In the genomic region with DNA sequence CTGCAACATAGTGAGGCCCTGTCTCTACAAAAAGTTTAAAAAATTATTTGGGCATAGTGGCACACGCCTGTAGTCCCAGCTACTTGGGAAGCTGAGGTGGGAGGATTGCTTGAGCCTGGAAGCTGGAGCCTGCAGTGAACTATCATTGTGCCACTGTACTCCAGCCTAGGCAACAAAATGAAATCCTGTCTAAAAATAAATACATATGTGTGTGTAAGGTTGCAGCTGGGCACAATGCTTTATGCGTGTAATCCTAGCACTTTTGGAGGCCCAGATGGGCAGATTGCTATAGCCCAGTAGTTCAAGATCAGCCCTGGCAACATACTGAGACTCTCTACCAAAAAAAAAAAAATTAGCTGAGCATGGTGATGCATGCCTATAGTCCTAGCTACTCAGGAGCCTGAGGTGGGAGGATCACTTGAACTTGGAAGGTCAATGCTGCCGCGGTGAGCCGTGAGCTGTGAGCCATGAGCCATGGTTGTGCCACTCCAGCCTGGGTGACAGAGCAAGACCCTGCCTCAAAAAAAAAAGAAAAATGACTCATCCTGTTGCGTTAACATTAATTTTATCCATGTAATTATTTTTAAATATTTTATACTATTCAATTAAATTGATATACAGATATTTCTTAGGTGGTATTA, we compare ENCODE assay signal across 1 cellular context.
TF ChIP-seq lines count a peak whose summit lies in the region.

No MANE protein-coding gene starts in this region.

TF ChIP-seq in GM23338, 12 proteins besides CTCF, POLR2A, EP300 and RAD21 (continued from another document):
- TF ChIP-seq, protein P1, sequence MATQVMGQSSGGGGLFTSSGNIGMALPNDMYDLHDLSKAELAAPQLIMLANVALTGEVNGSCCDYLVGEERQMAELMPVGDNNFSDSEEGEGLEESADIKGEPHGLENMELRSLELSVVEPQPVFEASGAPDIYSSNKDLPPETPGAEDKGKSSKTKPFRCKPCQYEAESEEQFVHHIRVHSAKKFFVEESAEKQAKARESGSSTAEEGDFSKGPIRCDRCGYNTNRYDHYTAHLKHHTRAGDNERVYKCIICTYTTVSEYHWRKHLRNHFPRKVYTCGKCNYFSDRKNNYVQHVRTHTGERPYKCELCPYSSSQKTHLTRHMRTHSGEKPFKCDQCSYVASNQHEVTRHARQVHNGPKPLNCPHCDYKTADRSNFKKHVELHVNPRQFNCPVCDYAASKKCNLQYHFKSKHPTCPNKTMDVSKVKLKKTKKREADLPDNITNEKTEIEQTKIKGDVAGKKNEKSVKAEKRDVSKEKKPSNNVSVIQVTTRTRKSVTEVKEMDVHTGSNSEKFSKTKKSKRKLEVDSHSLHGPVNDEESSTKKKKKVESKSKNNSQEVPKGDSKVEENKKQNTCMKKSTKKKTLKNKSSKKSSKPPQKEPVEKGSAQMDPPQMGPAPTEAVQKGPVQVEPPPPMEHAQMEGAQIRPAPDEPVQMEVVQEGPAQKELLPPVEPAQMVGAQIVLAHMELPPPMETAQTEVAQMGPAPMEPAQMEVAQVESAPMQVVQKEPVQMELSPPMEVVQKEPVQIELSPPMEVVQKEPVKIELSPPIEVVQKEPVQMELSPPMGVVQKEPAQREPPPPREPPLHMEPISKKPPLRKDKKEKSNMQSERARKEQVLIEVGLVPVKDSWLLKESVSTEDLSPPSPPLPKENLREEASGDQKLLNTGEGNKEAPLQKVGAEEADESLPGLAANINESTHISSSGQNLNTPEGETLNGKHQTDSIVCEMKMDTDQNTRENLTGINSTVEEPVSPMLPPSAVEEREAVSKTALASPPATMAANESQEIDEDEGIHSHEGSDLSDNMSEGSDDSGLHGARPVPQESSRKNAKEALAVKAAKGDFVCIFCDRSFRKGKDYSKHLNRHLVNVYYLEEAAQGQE (IDR thresholded peaks at IDR 0.05; ENCODE audit: unreplicated experiment), result no peak
- TF ChIP-seq, protein P2, sequence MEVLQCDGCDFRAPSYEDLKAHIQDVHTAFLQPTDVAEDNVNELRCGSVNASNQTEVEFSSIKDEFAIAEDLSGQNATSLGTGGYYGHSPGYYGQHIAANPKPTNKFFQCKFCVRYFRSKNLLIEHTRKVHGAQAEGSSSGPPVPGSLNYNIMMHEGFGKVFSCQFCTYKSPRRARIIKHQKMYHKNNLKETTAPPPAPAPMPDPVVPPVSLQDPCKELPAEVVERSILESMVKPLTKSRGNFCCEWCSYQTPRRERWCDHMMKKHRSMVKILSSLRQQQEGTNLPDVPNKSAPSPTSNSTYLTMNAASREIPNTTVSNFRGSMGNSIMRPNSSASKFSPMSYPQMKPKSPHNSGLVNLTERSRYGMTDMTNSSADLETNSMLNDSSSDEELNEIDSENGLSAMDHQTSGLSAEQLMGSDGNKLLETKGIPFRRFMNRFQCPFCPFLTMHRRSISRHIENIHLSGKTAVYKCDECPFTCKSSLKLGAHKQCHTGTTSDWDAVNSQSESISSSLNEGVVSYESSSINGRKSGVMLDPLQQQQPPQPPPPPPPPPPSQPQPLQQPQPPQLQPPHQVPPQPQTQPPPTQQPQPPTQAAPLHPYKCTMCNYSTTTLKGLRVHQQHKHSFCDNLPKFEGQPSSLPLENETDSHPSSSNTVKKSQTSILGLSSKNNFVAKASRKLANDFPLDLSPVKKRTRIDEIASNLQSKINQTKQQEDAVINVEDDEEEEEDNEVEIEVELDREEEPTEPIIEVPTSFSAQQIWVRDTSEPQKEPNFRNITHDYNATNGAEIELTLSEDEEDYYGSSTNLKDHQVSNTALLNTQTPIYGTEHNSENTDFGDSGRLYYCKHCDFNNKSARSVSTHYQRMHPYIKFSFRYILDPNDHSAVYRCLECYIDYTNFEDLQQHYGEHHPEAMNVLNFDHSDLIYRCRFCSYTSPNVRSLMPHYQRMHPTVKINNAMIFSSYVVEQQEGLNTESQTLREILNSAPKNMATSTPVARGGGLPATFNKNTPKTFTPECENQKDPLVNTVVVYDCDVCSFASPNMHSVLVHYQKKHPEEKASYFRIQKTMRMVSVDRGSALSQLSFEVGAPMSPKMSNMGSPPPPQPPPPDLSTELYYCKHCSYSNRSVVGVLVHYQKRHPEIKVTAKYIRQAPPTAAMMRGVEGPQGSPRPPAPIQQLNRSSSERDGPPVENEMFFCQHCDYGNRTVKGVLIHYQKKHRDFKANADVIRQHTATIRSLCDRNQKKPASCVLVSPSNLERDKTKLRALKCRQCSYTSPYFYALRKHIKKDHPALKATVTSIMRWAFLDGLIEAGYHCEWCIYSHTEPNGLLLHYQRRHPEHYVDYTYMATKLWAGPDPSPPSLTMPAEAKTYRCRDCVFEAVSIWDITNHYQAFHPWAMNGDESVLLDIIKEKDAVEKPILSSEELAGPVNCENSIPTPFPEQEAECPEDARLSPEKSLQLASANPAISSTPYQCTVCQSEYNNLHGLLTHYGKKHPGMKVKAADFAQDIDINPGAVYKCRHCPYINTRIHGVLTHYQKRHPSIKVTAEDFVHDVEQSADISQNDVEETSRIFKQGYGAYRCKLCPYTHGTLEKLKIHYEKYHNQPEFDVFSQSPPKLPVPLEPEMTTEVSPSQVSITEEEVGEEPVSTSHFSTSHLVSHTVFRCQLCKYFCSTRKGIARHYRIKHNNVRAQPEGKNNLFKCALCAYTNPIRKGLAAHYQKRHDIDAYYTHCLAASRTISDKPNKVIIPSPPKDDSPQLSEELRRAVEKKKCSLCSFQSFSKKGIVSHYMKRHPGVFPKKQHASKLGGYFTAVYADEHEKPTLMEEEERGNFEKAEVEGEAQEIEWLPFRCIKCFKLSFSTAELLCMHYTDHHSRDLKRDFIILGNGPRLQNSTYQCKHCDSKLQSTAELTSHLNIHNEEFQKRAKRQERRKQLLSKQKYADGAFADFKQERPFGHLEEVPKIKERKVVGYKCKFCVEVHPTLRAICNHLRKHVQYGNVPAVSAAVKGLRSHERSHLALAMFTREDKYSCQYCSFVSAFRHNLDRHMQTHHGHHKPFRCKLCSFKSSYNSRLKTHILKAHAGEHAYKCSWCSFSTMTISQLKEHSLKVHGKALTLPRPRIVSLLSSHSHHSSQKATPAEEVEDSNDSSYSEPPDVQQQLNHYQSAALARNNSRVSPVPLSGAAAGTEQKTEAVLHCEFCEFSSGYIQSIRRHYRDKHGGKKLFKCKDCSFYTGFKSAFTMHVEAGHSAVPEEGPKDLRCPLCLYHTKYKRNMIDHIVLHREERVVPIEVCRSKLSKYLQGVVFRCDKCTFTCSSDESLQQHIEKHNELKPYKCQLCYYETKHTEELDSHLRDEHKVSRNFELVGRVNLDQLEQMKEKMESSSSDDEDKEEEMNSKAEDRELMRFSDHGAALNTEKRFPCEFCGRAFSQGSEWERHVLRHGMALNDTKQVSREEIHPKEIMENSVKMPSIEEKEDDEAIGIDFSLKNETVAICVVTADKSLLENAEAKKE (CRISPR knock-in tag; IDR thresholded peaks at IDR 0.05), result no peak
- TF ChIP-seq STAT1 (IDR thresholded peaks at IDR 0.05; ENCODE audit: unreplicated experiment) (no peak), POLR2AphosphoS5 (IDR thresholded peaks at IDR 0.05; ENCODE audit: low read depth) (no peak), JUNB (IDR thresholded peaks at IDR 0.05; ENCODE audit: unreplicated experiment) (no peak), EZH2 (IDR thresholded peaks at IDR 0.05; ENCODE audit: low read depth, unreplicated experiment) (no peak), ZNF114 (CRISPR knock-in tag; IDR thresholded peaks at IDR 0.05) (no peak), CREB1 (CRISPR knock-in tag; IDR thresholded peaks at IDR 0.05; ENCODE audit: low read depth) (no peak)
